ENCODE assay signal across 10 cellular contexts in genomic region chr4:2832309-2832980, GRCh38. TPM values are rescaled to one million over a fixed set of nuclear protein-coding genes. Genes with fewer than 3 reads are reported as not detected.
DNase-seq lines count a peak whose midpoint lies in the region; ATAC-seq and TF ChIP-seq lines count a peak whose summit lies in the region.
"Had no signal": no experiment of that assay in that cellular context is flagged by ENCODE, and none has a peak within 500 bp of the region (broad histone marks: within the 10 kb centered on the region; RNA-seq: fewer than 3 reads in every experiment).

No MANE protein-coding gene starts in this region.

- no peak overlapping the region for H2BK5ac ChIP-seq in neuronal stem cell (ENCODE audit: low read length)

- WGBS in neuronal stem cell (ENCODE audit: extremely low coverage in 2 of 2, insufficient read length in 2 of 2, insufficient replicate concordance in 1 of 2), 2 donors: no CpG with 5 or more reads among the region's 20 CpGs

- no peak overlapping the region for H4K91ac ChIP-seq in neuronal stem cell (ENCODE audit: low read depth, low read length, poor library complexity)

- H3K4me3 Mint-ChIP-seq in activated CD8-positive, alpha-beta T cell treated with anti-CD3 and anti-CD28 coated beads, Interleukin-2, amount 10 ng/mL, durations not matched to agents 7 days and 5 days: no peak overlapping the region
- H3K4me3 Mint-ChIP-seq in activated CD8-positive, alpha-beta T cell treated with anti-CD3 and anti-CD28 coated beads for 36 hours: no peak overlapping the region

- H3K9me3 ChIP-seq in neuronal stem cell (replicated peaks in 1 of 2; ENCODE audit: control insufficient read depth in 2 of 2, insufficient read depth in 1 of 2, low read depth in 1 of 2, low read length in 2 of 2) (no peaks in the 10 kb centered on the region), SJCRH30 (replicated peaks) (no peaks in the 10 kb centered on the region), BE2C (no peaks in the 10 kb centered on the region)
- H3K9me3 ChIP-seq: upper lobe of left lung had no signal

- H3K36me3 Mint-ChIP-seq in activated CD8-positive, alpha-beta T cell treated with anti-CD3 and anti-CD28 coated beads, Interleukin-2, amount 10 ng/mL, durations not matched to agents 7 days and 5 days (ENCODE audit: low read depth): peaks cover 56% of the 10 kb centered on the region
- H3K36me3 Mint-ChIP-seq in activated CD8-positive, alpha-beta T cell treated with anti-CD3 and anti-CD28 coated beads for 36 hours (ENCODE audit: low read depth): peaks cover 23% of the 10 kb centered on the region

- no peak overlapping the region for H3K4me3 ChIP-seq in neuronal stem cell (ENCODE audit: low read length in 2 of 2)
- no peak overlapping the region for H3K4me3 ChIP-seq in SJCRH30
- H3K4me3 ChIP-seq in BE2C (ENCODE audit: low read depth, low read length): no peak overlapping the region
- H3K4me3 ChIP-seq: upper lobe of left lung had no signal

- no peak overlapping the region for H2BK15ac ChIP-seq in neuronal stem cell (ENCODE audit: low read length)

- H3K4me2 ChIP-seq in neuronal stem cell (ENCODE audit: insufficient read depth, low read length, poor library complexity, severe bottlenecking): no peak overlapping the region

- H4K8ac ChIP-seq in neuronal stem cell (ENCODE audit: low read depth, low read length): peak overlapping the region; percentile 17

- peaks cover 40% of the 10 kb centered on the region for H3K4me1 Mint-ChIP-seq in activated CD8-positive, alpha-beta T cell treated with anti-CD3 and anti-CD28 coated beads, Interleukin-2, amount 10 ng/mL, durations not matched to agents 7 days and 5 days (ENCODE audit: low read depth)
- peaks cover 27% of the 10 kb centered on the region for H3K4me1 Mint-ChIP-seq in activated CD8-positive, alpha-beta T cell treated with anti-CD3 and anti-CD28 coated beads for 36 hours (ENCODE audit: low read depth)

- H3K79me1 ChIP-seq in neuronal stem cell (ENCODE audit: low read depth, low read length): peaks cover 2% of the 10 kb centered on the region

- H2BK12ac ChIP-seq in neuronal stem cell (ENCODE audit: low read length): no peak overlapping the region

- H3K23ac ChIP-seq in neuronal stem cell (ENCODE audit: low read depth, low read length, poor library complexity): peak overlapping the region; percentile 65

- no peak for TF ChIP-seq CTCF in activated CD8-positive, alpha-beta T cell treated with anti-CD3 and anti-CD28 coated beads for 36 hours (IDR thresholded peaks at IDR 0.05)
- TF ChIP-seq CTCF in BE2C (IDR thresholded peaks at IDR 0.05; ENCODE audit: low read depth, low read length): no peak

- no peak for DNase-seq in activated CD8-positive, alpha-beta T cell treated with anti-CD3 and anti-CD28 coated beads, Interleukin-2, amount 10 ng/mL, durations not matched to agents 7 days and 5 days
- DNase-seq in activated CD8-positive, alpha-beta T cell treated with anti-CD3 and anti-CD28 coated beads for 36 hours: no peak
- DNase-seq in neuronal stem cell (ENCODE audit: low spot score) (no peak), HuH-7 (ENCODE audit: low spot score) (no peak), SJCRH30 (no peak), BE2C (no peak)
- DNase-seq: NCI-H187 had no signal

- H3K4me1 ChIP-seq in neuronal stem cell (ENCODE audit: control insufficient read depth in 2 of 2, insufficient read depth in 1 of 2, low read depth in 1 of 2, low read length in 2 of 2): peaks cover 3 to 4% of the 10 kb centered on the region in 2 donors
- H3K4me1 ChIP-seq in SJCRH30: no peaks in the 10 kb centered on the region
- H3K4me1 ChIP-seq in BE2C: no peaks in the 10 kb centered on the region

- peaks cover 27 to 71% of the 10 kb centered on the region in 2 donors for H3K36me3 ChIP-seq in neuronal stem cell (replicated peaks in 1 of 2; ENCODE audit: control insufficient read depth in 2 of 2, insufficient read depth in 2 of 2, low read length in 2 of 2)
- H3K36me3 ChIP-seq in SJCRH30: peaks cover 44% of the 10 kb centered on the region
- peaks cover 3% of the 10 kb centered on the region; the same call in 1 of the 2 replicates for H3K36me3 ChIP-seq in BE2C

- no peak overlapping the region for H2AK5ac ChIP-seq in neuronal stem cell (ENCODE audit: low read depth, low read length)

- H2AFZ ChIP-seq in neuronal stem cell (ENCODE audit: low read length): no peak overlapping the region

- no peak overlapping the region for H3K14ac ChIP-seq in neuronal stem cell (ENCODE audit: low read length)

- intact Hi-C loops in activated CD8-positive, alpha-beta T cell treated with anti-CD3 and anti-CD28 coated beads for 36 hours (cut with micrococcal nuclease): no loop called here

- no peaks in the 10 kb centered on the region for H3K27me3 Mint-ChIP-seq in activated CD8-positive, alpha-beta T cell treated with anti-CD3 and anti-CD28 coated beads, Interleukin-2, amount 10 ng/mL, durations not matched to agents 7 days and 5 days (ENCODE audit: low read depth)
- H3K27me3 Mint-ChIP-seq in activated CD8-positive, alpha-beta T cell treated with anti-CD3 and anti-CD28 coated beads for 36 hours: no peaks in the 10 kb centered on the region

- H3K27ac Mint-ChIP-seq in activated CD8-positive, alpha-beta T cell treated with anti-CD3 and anti-CD28 coated beads, Interleukin-2, amount 10 ng/mL, durations not matched to agents 7 days and 5 days: peak overlapping the region; percentile 76
- H3K27ac Mint-ChIP-seq in activated CD8-positive, alpha-beta T cell treated with anti-CD3 and anti-CD28 coated beads for 36 hours: no peak overlapping the region

- no peaks in the 10 kb centered on the region for H3K9me3 Mint-ChIP-seq in activated CD8-positive, alpha-beta T cell treated with anti-CD3 and anti-CD28 coated beads, Interleukin-2, amount 10 ng/mL, durations not matched to agents 7 days and 5 days (ENCODE audit: insufficient read depth)
- H3K9me3 Mint-ChIP-seq in activated CD8-positive, alpha-beta T cell treated with anti-CD3 and anti-CD28 coated beads for 36 hours: no peaks in the 10 kb centered on the region

- no peak for ATAC-seq in activated CD8-positive, alpha-beta T cell treated with anti-CD3 and anti-CD28 coated beads, Interleukin-2, amount 10 ng/mL, durations not matched to agents 7 days and 5 days
- ATAC-seq in activated CD8-positive, alpha-beta T cell treated with anti-CD3 and anti-CD28 coated beads for 36 hours: no peak
- ATAC-seq in GM21576 (IDR thresholded peaks at IDR 0.05; ENCODE audit: unreplicated experiment) (peak; percentile 63), HG03565 (IDR thresholded peaks at IDR 0.05; ENCODE audit: unreplicated experiment) (peak; percentile 68)

- no peak overlapping the region for H3K9ac ChIP-seq in neuronal stem cell (ENCODE audit: low read depth, low read length, poor library complexity)

- CTCF ChIA-PET in activated CD8-positive, alpha-beta T cell treated with anti-CD3 and anti-CD28 coated beads, Interleukin-2, amount 10 ng/mL, durations not matched to agents 7 days and 5 days (lab: Charles Lee): no interaction called here
- CTCF ChIA-PET in activated CD8-positive, alpha-beta T cell treated with anti-CD3 and anti-CD28 coated beads for 36 hours (lab: Charles Lee): no interaction called here

- H3K27me3 ChIP-seq in neuronal stem cell (ENCODE audit: control insufficient read depth in 3 of 3, insufficient read depth in 3 of 3, low read depth in 1 of 3, low read length in 3 of 3) (no peaks in the 10 kb centered on the region), SJCRH30 (no peaks in the 10 kb centered on the region), BE2C (no peaks in the 10 kb centered on the region)
- H3K27me3 ChIP-seq: upper lobe of left lung had no signal

- no peak overlapping the region for H3K18ac ChIP-seq in neuronal stem cell (ENCODE audit: low read length)

- no peak overlapping the region for H3K4ac ChIP-seq in neuronal stem cell (ENCODE audit: low read length)

- no peak overlapping the region for H3K27ac ChIP-seq in neuronal stem cell (replicated peaks; ENCODE audit: low read length)
- H3K27ac ChIP-seq in SJCRH30: no peak overlapping the region
- H3K27ac ChIP-seq: upper lobe of left lung had no signal

- no peak overlapping the region for H2BK120ac ChIP-seq in neuronal stem cell (ENCODE audit: low read depth, low read length)

- POLR2A ChIA-PET in activated CD8-positive, alpha-beta T cell treated with anti-CD3 and anti-CD28 coated beads, Interleukin-2, amount 10 ng/mL, durations not matched to agents 7 days and 5 days (lab: Charles Lee): no interaction called here
- POLR2A ChIA-PET in activated CD8-positive, alpha-beta T cell treated with anti-CD3 and anti-CD28 coated beads for 36 hours (lab: Charles Lee): interaction anchor here (0.8 to 2.5 kb wide), 2 partner anchors 20 to 22 kb away, joined by 3 to 11 read pairs; no protein-coding TSS in a partner anchor

RNA-seq across cellular contexts. Expression of gene ADD1, which starts 11.2 kb away (rescaled TPM):
- 100 to 1,000 TPM; 252 to 255 TPM for total RNA-seq in activated CD8-positive, alpha-beta T cell treated with anti-CD3 and anti-CD28 coated beads, Interleukin-2, amount 10 ng/mL, durations not matched to agents 7 days and 5 days
- 100 to 1,000 TPM; 149 to 154 TPM for total RNA-seq in activated CD8-positive, alpha-beta T cell treated with anti-CD3 and anti-CD28 coated beads for 36 hours
- 169 TPM for polyA plus RNA-seq in neuronal stem cell (2013, experiment 1 of 2)
- 159 TPM for polyA plus RNA-seq in neuronal stem cell (2013, experiment 2 of 2)
- total RNA-seq in SJCRH30 (2014; rRNA removed; shearing (Covaris generic)): 131 and 139 TPM in 2 replicates
- 184 TPM for polyA plus RNA-seq in BE2C (2012; ENCODE audit: insufficient read depth, insufficient read length, low read depth)

RNA-seq across cellular contexts. Expression of gene SH3BP2, which starts 39.6 kb away (rescaled TPM):
- total RNA-seq in activated CD8-positive, alpha-beta T cell treated with anti-CD3 and anti-CD28 coated beads, Interleukin-2, amount 10 ng/mL, durations not matched to agents 7 days and 5 days: 10 to 100 TPM; 88.2 to 93.0 TPM
- total RNA-seq in activated CD8-positive, alpha-beta T cell treated with anti-CD3 and anti-CD28 coated beads for 36 hours: 10 to 100 TPM; 54.8 to 59.0 TPM
- polyA plus RNA-seq in neuronal stem cell (2013, experiment 1 of 2): 8.1 TPM
- polyA plus RNA-seq in neuronal stem cell (2013, experiment 2 of 2): 8.7 TPM
- total RNA-seq in SJCRH30 (2014; rRNA removed; shearing (Covaris generic)): 22.0 and 28.1 TPM in 2 replicates
- polyA plus RNA-seq in BE2C (2012; ENCODE audit: insufficient read depth, insufficient read length, low read depth): 35.4 TPM

Comparison
In these comparisons a context has a peak if more than half of its experiments do, and no peak if none do; other contexts are left out.
1. ATAC-seq: peak in GM21576 (single experiment) and HG03565 (single experiment); none in activated CD8-positive, alpha-beta T cell treated with anti-CD3 and anti-CD28 coated beads, Interleukin-2, amount 10 ng/mL, durations not matched to agents 7 days and 5 days (single experiment) and activated CD8-positive, alpha-beta T cell treated with anti-CD3 and anti-CD28 coated beads for 36 hours (single experiment).